In the genomic region with DNA sequence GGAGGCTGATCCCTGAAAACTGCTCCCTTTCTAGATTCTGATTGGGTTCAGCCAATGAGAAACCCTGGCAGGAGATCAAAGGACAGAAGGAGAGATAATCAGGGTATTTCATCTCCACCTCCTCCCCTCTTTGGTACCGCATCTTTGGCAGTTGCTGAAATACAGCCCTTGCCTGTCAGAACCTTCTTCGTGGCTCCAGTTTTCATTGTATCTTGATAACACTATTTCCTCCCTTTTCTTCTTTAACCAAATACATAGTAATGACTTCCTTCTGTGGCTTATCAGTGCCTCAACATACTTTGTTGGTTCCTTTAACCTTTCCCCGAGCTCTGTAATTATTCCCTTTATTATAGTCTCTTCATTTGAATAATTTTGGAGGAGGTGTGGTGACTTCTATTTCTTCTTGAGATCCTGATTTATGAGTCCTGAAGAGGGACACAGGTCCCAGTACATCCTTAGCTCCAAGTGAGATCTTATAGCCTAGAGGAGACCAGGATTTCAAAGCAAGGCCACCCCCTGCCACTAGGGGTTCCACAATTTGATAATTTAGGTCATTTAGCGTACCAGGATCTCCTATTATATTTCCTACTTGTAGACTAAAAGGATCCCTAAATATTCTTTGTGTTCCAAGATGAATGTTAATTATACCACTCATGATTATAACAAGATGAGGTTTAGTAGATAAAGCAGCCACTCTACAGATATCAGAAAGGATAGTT, we compare ENCODE assay signal across 18 cellular contexts.
DNase-seq lines count a peak whose midpoint lies in the region; ATAC-seq, FAIRE-seq and TF ChIP-seq lines count a peak whose summit lies in the region.
"Had no signal": no experiment of that assay in that cellular context is flagged by ENCODE, and none has a peak within 500 bp of the region (broad histone marks: within the 10 kb centered on the region; RNA-seq: fewer than 3 reads in every experiment).

No MANE protein-coding gene starts in this region.

- CTCF ChIA-PET in naive thymus-derived CD4-positive, alpha-beta T cell (lab: Charles Lee), result no interaction called here

- H3K9ac ChIP-seq in Loucy (ENCODE audit: low read depth, low read length, poor library complexity, severe bottlenecking), result no peak overlapping the region

- no peak for ATAC-seq in activated T-cell treated with anti-CD3 and anti-CD28 coated beads, Interleukin-2, amount 50 U/mL, for 72 hours (replicated peaks in 1 of 2)
- no peak for ATAC-seq in naive thymus-derived CD4-positive, alpha-beta T cell

- H2AFZ ChIP-seq in Loucy (ENCODE audit: low read length), result no peak overlapping the region

- FAIRE-seq in H54 (lab: Jason Lieb, UNC), result no peak

- no peaks in the 10 kb centered on the region for H3K79me2 ChIP-seq in Loucy (ENCODE audit: insufficient read depth, low read length)

- peaks cover 8% of the 10 kb centered on the region for H3K27me3 Mint-ChIP-seq in activated T-cell treated with anti-CD3 and anti-CD28 coated beads, Interleukin-2, amount 50 U/mL, for 72 hours (ENCODE audit: low read depth)
- H3K27me3 Mint-ChIP-seq in activated T-cell treated with anti-CD3 and anti-CD28 coated beads, Interleukin-2, amount 50 U/mL, for 24 hours, result no peaks in the 10 kb centered on the region
- peaks cover 7% of the 10 kb centered on the region for H3K27me3 Mint-ChIP-seq in chondrocyte (ENCODE audit: low read depth)
- peaks cover 0 to 24% (median 18%) of the 10 kb centered on the region in 5 donors for H3K27me3 Mint-ChIP-seq in naive thymus-derived CD4-positive, alpha-beta T cell

- intact Hi-C loops in naive thymus-derived CD4-positive, alpha-beta T cell (cut with micrococcal nuclease), result no loop called here

- H3K36me3 ChIP-seq in Loucy (ENCODE audit: insufficient read depth, low read length), result no peaks in the 10 kb centered on the region
- no peaks in the 10 kb centered on the region for H3K36me3 ChIP-seq in naive thymus-derived CD4-positive, alpha-beta T cell (ENCODE audit: control insufficient read depth in 2 of 3, insufficient read depth in 3 of 3, low read length in 3 of 3)
- H3K36me3 ChIP-seq: breast epithelium, uterus had no signal

- H3K27me3 ChIP-seq in Loucy (ENCODE audit: insufficient read depth, low read length, poor library complexity, severe bottlenecking), result peaks cover 75% of the 10 kb centered on the region
- H3K27me3 ChIP-seq in naive thymus-derived CD4-positive, alpha-beta T cell (ENCODE audit: control insufficient read depth in 2 of 2, insufficient read depth in 2 of 2, low read length in 2 of 2), result no peaks in the 10 kb centered on the region
- H3K27me3 ChIP-seq: breast epithelium, uterus had no signal

- TF ChIP-seq CTCF in Loucy (conservative IDR thresholded peaks at IDR 0.05; ENCODE audit: low read length), result peak; percentile 70
- TF ChIP-seq CTCF in chondrocyte (IDR thresholded peaks at IDR 0.05), result peak; percentile 8

- H3K27ac ChIP-seq in naive thymus-derived CD4-positive, alpha-beta T cell (ENCODE audit: low read depth, low read length), result no peak overlapping the region
- H3K27ac ChIP-seq: breast epithelium, epithelial cell of prostate, uterus had no signal

- peaks cover 11% of the 10 kb centered on the region for H3K4me1 ChIP-seq in Loucy (ENCODE audit: insufficient read depth, low read length, poor library complexity, severe bottlenecking)
- H3K4me1 ChIP-seq in naive thymus-derived CD4-positive, alpha-beta T cell (ENCODE audit: control insufficient read depth in 2 of 2, insufficient read depth in 2 of 2, low read length in 2 of 2), result no peaks in the 10 kb centered on the region
- H3K4me1 ChIP-seq: breast epithelium, uterus had no signal

- H3K9me2 ChIP-seq in Loucy (replicated peaks; ENCODE audit: low read depth, low read length), result no peaks in the 10 kb centered on the region

- H3K4me3 Mint-ChIP-seq in activated T-cell treated with anti-CD3 and anti-CD28 coated beads, Interleukin-2, amount 50 U/mL, for 72 hours, result no peak overlapping the region
- no peak overlapping the region for H3K4me3 Mint-ChIP-seq in activated T-cell treated with anti-CD3 and anti-CD28 coated beads, Interleukin-2, amount 50 U/mL, for 24 hours
- no peak overlapping the region for H3K4me3 Mint-ChIP-seq in chondrocyte (ENCODE audit: unreplicated experiment)
- H3K4me3 Mint-ChIP-seq in naive thymus-derived CD4-positive, alpha-beta T cell, result no peak overlapping the region
- H3K4me3 Mint-ChIP-seq: memory B cell had no signal

- no peak for TF ChIP-seq POLR2A in H54 (IDR thresholded peaks at IDR 0.05; ENCODE audit: low read depth, low read length)

- peaks cover 0 to 2% of the 10 kb centered on the region in 2 donors for H3K9me3 Mint-ChIP-seq in activated T-cell treated with anti-CD3 and anti-CD28 coated beads, Interleukin-2, amount 50 U/mL, for 72 hours
- no peaks in the 10 kb centered on the region for H3K9me3 Mint-ChIP-seq in activated T-cell treated with anti-CD3 and anti-CD28 coated beads, Interleukin-2, amount 50 U/mL, for 24 hours
- H3K9me3 Mint-ChIP-seq in chondrocyte (ENCODE audit: low read depth), result no peaks in the 10 kb centered on the region
- no peaks in the 10 kb centered on the region for H3K9me3 Mint-ChIP-seq in naive thymus-derived CD4-positive, alpha-beta T cell
- H3K9me3 Mint-ChIP-seq: memory B cell had no signal

- no peaks in the 10 kb centered on the region for H3K36me3 Mint-ChIP-seq in activated T-cell treated with anti-CD3 and anti-CD28 coated beads, Interleukin-2, amount 50 U/mL, for 72 hours (ENCODE audit: insufficient read depth in 2 of 2)
- H3K36me3 Mint-ChIP-seq in activated T-cell treated with anti-CD3 and anti-CD28 coated beads, Interleukin-2, amount 50 U/mL, for 24 hours (ENCODE audit: low read depth), result no peaks in the 10 kb centered on the region
- no peaks in the 10 kb centered on the region for H3K36me3 Mint-ChIP-seq in chondrocyte (ENCODE audit: low read depth)
- no peaks in the 10 kb centered on the region for H3K36me3 Mint-ChIP-seq in naive thymus-derived CD4-positive, alpha-beta T cell
- H3K36me3 Mint-ChIP-seq: memory B cell had no signal

- H3K4me2 ChIP-seq in Loucy (ENCODE audit: low read depth, low read length, poor library complexity, severe bottlenecking), result peak overlapping the region; percentile 7

- POLR2A ChIA-PET in naive thymus-derived CD4-positive, alpha-beta T cell (lab: Charles Lee), result no interaction called here

- no peaks in the 10 kb centered on the region for H4K20me1 ChIP-seq in Loucy (ENCODE audit: insufficient read depth, low read length, poor library complexity, severe bottlenecking)

- no peaks in the 10 kb centered on the region for H3K4me1 Mint-ChIP-seq in activated T-cell treated with anti-CD3 and anti-CD28 coated beads, Interleukin-2, amount 50 U/mL, for 72 hours (ENCODE audit: low read depth)
- H3K4me1 Mint-ChIP-seq in activated T-cell treated with anti-CD3 and anti-CD28 coated beads, Interleukin-2, amount 50 U/mL, for 24 hours (ENCODE audit: low read depth), result peaks cover 6% of the 10 kb centered on the region
- no peaks in the 10 kb centered on the region for H3K4me1 Mint-ChIP-seq in chondrocyte (ENCODE audit: low read depth)
- H3K4me1 Mint-ChIP-seq in naive thymus-derived CD4-positive, alpha-beta T cell, result peaks cover 0 to 7% (median 6%) of the 10 kb centered on the region in 7 donors
- H3K4me1 Mint-ChIP-seq: memory B cell had no signal

- H3K4me3 ChIP-seq in Loucy (ENCODE audit: low read length, poor library complexity, severe bottlenecking), result no peak overlapping the region
- H3K4me3 ChIP-seq in naive thymus-derived CD4-positive, alpha-beta T cell (ENCODE audit: low read length), result no peak overlapping the region
- H3K4me3 ChIP-seq: breast epithelium, uterus had no signal

- H3K27ac Mint-ChIP-seq in activated T-cell treated with anti-CD3 and anti-CD28 coated beads, Interleukin-2, amount 50 U/mL, for 72 hours, result peak overlapping the region; percentile 6
- no peak overlapping the region for H3K27ac Mint-ChIP-seq in activated T-cell treated with anti-CD3 and anti-CD28 coated beads, Interleukin-2, amount 50 U/mL, for 24 hours
- no peak overlapping the region for H3K27ac Mint-ChIP-seq in chondrocyte (ENCODE audit: unreplicated experiment)
- no peak overlapping the region for H3K27ac Mint-ChIP-seq in naive thymus-derived CD4-positive, alpha-beta T cell
- H3K27ac Mint-ChIP-seq: memory B cell had no signal

- no peak for DNase-seq in activated T-cell treated with anti-CD3 and anti-CD28 coated beads, Interleukin-2, amount 50 U/mL, for 72 hours
- no peak for DNase-seq in activated T-cell treated with anti-CD3 and anti-CD28 coated beads, Interleukin-2, amount 50 U/mL, for 24 hours
- DNase-seq in chondrocyte (ENCODE audit: low spot score) (no peak), cerebellum (ENCODE audit: low spot score) (no peak), H54 (ENCODE audit: insufficient read length, low spot score) (no peak), GM19238 (ENCODE audit: insufficient read length, low spot score) (no peak)
- no peak for DNase-seq in naive thymus-derived CD4-positive, alpha-beta T cell
- DNase-seq: activated CD4-positive, alpha-beta T cell treated with anti-CD3 and anti-CD28 coated beads for 48 hours; activated gamma-delta T cell; EL; NCI-H1417; NCI-H774; posterior cingulate gyrus; uterus had no signal

- H3K9me3 ChIP-seq in Loucy (ENCODE audit: insufficient read depth, low read depth, low read length), result no peaks in the 10 kb centered on the region
- no peaks in the 10 kb centered on the region for H3K9me3 ChIP-seq in naive thymus-derived CD4-positive, alpha-beta T cell (ENCODE audit: control insufficient read depth in 2 of 3, low read length in 3 of 3)
- H3K9me3 ChIP-seq: breast epithelium, uterus had no signal

- no peaks in the 10 kb centered on the region for H3F3A ChIP-seq in Loucy (ENCODE audit: low read depth)
